Comparison of ENCODE assay signal across 1 cellular context in the genomic region with DNA sequence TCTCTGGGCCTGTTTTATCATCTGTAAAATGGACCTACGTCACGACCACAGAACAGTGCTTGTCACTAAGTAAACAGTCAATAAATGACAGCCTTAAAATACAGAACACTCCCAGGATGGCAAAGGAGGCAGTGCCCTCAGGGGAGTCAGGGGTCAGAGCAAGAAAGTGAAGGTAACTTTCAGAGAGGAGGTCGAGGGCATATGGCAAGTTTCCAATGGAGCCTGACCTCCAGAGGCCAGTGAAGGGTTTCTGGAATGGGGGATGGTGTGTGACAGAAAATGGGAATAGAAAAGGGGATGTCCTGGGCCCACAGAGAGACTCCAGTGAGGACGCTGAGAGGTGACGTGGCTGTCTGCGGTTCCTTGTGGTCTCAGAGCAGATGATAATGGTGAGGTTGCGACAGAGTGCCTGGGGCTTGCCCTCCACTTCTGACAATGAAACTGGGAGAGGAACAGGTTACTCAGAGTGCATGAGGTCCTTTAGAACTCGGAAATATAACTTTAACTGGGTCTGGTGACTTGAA.
TF ChIP-seq lines count a peak whose summit lies in the region.

No MANE protein-coding gene starts in this region.

TF ChIP-seq in GM23338, 12 proteins besides CTCF, POLR2A, EP300 and RAD21 (continued from another document):
- TF ChIP-seq EZH2phosphoT487 (IDR thresholded peaks at IDR 0.05; ENCODE audit: unreplicated experiment) (no peak), STAT1 (IDR thresholded peaks at IDR 0.05; ENCODE audit: unreplicated experiment) (no peak), EZH2 (IDR thresholded peaks at IDR 0.05; ENCODE audit: low read depth, unreplicated experiment) (no peak), ZNF331 (CRISPR knock-in tag; IDR thresholded peaks at IDR 0.05; ENCODE audit: low read depth) (no peak), NANOG (IDR thresholded peaks at IDR 0.05; ENCODE audit: borderline replicate concordance) (no peak), POLR2AphosphoS5 (IDR thresholded peaks at IDR 0.05; ENCODE audit: low read depth) (no peak), ZNF114 (CRISPR knock-in tag; IDR thresholded peaks at IDR 0.05) (no peak), JUNB (IDR thresholded peaks at IDR 0.05; ENCODE audit: unreplicated experiment) (no peak)
- TF ChIP-seq, protein P1, sequence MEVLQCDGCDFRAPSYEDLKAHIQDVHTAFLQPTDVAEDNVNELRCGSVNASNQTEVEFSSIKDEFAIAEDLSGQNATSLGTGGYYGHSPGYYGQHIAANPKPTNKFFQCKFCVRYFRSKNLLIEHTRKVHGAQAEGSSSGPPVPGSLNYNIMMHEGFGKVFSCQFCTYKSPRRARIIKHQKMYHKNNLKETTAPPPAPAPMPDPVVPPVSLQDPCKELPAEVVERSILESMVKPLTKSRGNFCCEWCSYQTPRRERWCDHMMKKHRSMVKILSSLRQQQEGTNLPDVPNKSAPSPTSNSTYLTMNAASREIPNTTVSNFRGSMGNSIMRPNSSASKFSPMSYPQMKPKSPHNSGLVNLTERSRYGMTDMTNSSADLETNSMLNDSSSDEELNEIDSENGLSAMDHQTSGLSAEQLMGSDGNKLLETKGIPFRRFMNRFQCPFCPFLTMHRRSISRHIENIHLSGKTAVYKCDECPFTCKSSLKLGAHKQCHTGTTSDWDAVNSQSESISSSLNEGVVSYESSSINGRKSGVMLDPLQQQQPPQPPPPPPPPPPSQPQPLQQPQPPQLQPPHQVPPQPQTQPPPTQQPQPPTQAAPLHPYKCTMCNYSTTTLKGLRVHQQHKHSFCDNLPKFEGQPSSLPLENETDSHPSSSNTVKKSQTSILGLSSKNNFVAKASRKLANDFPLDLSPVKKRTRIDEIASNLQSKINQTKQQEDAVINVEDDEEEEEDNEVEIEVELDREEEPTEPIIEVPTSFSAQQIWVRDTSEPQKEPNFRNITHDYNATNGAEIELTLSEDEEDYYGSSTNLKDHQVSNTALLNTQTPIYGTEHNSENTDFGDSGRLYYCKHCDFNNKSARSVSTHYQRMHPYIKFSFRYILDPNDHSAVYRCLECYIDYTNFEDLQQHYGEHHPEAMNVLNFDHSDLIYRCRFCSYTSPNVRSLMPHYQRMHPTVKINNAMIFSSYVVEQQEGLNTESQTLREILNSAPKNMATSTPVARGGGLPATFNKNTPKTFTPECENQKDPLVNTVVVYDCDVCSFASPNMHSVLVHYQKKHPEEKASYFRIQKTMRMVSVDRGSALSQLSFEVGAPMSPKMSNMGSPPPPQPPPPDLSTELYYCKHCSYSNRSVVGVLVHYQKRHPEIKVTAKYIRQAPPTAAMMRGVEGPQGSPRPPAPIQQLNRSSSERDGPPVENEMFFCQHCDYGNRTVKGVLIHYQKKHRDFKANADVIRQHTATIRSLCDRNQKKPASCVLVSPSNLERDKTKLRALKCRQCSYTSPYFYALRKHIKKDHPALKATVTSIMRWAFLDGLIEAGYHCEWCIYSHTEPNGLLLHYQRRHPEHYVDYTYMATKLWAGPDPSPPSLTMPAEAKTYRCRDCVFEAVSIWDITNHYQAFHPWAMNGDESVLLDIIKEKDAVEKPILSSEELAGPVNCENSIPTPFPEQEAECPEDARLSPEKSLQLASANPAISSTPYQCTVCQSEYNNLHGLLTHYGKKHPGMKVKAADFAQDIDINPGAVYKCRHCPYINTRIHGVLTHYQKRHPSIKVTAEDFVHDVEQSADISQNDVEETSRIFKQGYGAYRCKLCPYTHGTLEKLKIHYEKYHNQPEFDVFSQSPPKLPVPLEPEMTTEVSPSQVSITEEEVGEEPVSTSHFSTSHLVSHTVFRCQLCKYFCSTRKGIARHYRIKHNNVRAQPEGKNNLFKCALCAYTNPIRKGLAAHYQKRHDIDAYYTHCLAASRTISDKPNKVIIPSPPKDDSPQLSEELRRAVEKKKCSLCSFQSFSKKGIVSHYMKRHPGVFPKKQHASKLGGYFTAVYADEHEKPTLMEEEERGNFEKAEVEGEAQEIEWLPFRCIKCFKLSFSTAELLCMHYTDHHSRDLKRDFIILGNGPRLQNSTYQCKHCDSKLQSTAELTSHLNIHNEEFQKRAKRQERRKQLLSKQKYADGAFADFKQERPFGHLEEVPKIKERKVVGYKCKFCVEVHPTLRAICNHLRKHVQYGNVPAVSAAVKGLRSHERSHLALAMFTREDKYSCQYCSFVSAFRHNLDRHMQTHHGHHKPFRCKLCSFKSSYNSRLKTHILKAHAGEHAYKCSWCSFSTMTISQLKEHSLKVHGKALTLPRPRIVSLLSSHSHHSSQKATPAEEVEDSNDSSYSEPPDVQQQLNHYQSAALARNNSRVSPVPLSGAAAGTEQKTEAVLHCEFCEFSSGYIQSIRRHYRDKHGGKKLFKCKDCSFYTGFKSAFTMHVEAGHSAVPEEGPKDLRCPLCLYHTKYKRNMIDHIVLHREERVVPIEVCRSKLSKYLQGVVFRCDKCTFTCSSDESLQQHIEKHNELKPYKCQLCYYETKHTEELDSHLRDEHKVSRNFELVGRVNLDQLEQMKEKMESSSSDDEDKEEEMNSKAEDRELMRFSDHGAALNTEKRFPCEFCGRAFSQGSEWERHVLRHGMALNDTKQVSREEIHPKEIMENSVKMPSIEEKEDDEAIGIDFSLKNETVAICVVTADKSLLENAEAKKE (CRISPR knock-in tag; IDR thresholded peaks at IDR 0.05) = no peak
